ENCODE assay signal across 8 cellular contexts in genomic region chr13:100089633-100090032, GRCh38. TPM values are rescaled to one million over a fixed set of nuclear protein-coding genes. Genes with fewer than 3 reads are reported as not detected.
DNase-seq lines count a peak whose midpoint lies in the region; ATAC-seq and TF ChIP-seq lines count a peak whose summit lies in the region.

No MANE protein-coding gene starts in this region.

- no peak for TF ChIP-seq CTCF in fibroblast of villous mesenchyme (IDR thresholded peaks at IDR 0.05; ENCODE audit: insufficient read depth, low read depth, low read length)
- no peak for TF ChIP-seq CTCF in retinal pigment epithelial cell (conservative IDR thresholded peaks at IDR 0.05; ENCODE audit: low read depth, low read length)

- H3K36me3 Mint-ChIP-seq in T-helper 1 cell treated with Interleukin-12 subunit alpha and Interleukin-12 subunit beta and Interleukin-4 antibody, amounts not matched to agents 30 μg/mL and 1 μg/mL, for 36 hours (ENCODE audit: low read depth) = peaks cover 6% of the 10 kb centered on the region

- H3K4me3 Mint-ChIP-seq in T-helper 1 cell treated with Interleukin-12 subunit alpha and Interleukin-12 subunit beta and Interleukin-4 antibody, amounts not matched to agents 30 μg/mL and 1 μg/mL, for 36 hours = peak overlapping the region; percentile 93

- peak overlapping the region; percentile 89 for H3K4me3 ChIP-seq in fibroblast of villous mesenchyme (ENCODE audit: low read depth, low read length)
- peak overlapping the region; percentile 72 for H3K4me3 ChIP-seq in retinal pigment epithelial cell (ENCODE audit: low read length)

- no peaks in the 10 kb centered on the region for H3K9me3 Mint-ChIP-seq in T-helper 1 cell treated with Interleukin-12 subunit alpha and Interleukin-12 subunit beta and Interleukin-4 antibody, amounts not matched to agents 30 μg/mL and 1 μg/mL, for 36 hours

- peak overlapping the region; percentile 82 for H3K27ac Mint-ChIP-seq in T-helper 1 cell treated with Interleukin-12 subunit alpha and Interleukin-12 subunit beta and Interleukin-4 antibody, amounts not matched to agents 30 μg/mL and 1 μg/mL, for 36 hours

- DNase-seq in activated CD4-positive, CD25-positive, alpha-beta regulatory T cell treated with anti-CD3 and anti-CD28 coated beads, Interleukin-2, amount 50 U/mL, for 72 hours = no peak
- DNase-seq in fibroblast of villous mesenchyme (ENCODE audit: low read depth) = peak; percentile 42
- no peak for DNase-seq in retinal pigment epithelial cell (ENCODE audit: low read depth)
- DNase-seq in activated gamma-delta T cell treated with Interleukin-2 at 50 U/mL for 16 hours = no peak
- no peak for DNase-seq in globus pallidus (ENCODE audit: low spot score)

- H3K27me3 Mint-ChIP-seq in T-helper 1 cell treated with Interleukin-12 subunit alpha and Interleukin-12 subunit beta and Interleukin-4 antibody, amounts not matched to agents 30 μg/mL and 1 μg/mL, for 36 hours (ENCODE audit: low read depth) = no peaks in the 10 kb centered on the region

- peak; percentile 80 to 81 for ATAC-seq in activated CD4-positive, CD25-positive, alpha-beta regulatory T cell treated with anti-CD3 and anti-CD28 coated beads, Interleukin-2, amount 50 U/mL, for 24 hours
- peak; percentile 18 for ATAC-seq in HG02763 (IDR thresholded peaks at IDR 0.05; ENCODE audit: unreplicated experiment)

- H3K4me1 Mint-ChIP-seq in T-helper 1 cell treated with Interleukin-12 subunit alpha and Interleukin-12 subunit beta and Interleukin-4 antibody, amounts not matched to agents 30 μg/mL and 1 μg/mL, for 36 hours (ENCODE audit: low read depth) = peaks cover 15% of the 10 kb centered on the region

RNA-seq across cellular contexts. Expression of gene PCCA, which starts 0.7 kb away (rescaled TPM):
- 23.8 and 33.7 TPM in 2 replicates for total RNA-seq in fibroblast of villous mesenchyme
